Comparison of ENCODE assay signal across 1 cellular context in genomic region chr2:26492749-26493515, GRCh38.
TF ChIP-seq lines count a peak whose summit lies in the region.

No MANE protein-coding gene starts in this region.

TF ChIP-seq in GM12878, 131 proteins besides CTCF, POLR2A, EP300 and RAD21:
- TF ChIP-seq NFXL1 (IDR thresholded peaks at IDR 0.05; ENCODE audit: borderline replicate concordance) (no peak), YBX1 (IDR thresholded peaks at IDR 0.05) (no peak), ZBTB33 (IDR thresholded peaks at IDR 0.05) (no peak)
